In the genomic region with DNA sequence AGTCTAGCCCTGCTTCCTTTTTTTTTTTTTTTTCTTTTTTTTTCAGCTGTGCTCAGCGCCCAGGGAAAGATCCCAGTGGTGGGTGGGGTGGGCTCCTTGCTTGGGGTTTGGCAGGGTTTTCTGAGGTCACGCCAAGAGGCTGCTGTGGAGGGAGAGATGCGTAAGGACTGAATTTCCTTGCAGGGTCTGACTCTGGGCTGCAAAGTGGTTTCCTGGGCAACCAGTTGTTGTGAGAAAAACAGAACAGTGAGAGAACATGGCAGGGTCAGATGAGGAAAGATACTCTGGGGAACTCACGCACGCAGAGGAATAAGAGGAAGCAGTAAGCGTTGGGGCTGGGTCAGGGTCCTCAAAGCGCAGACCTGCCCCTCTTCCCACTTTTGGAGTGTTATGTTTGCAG, we compare ENCODE assay signal across 10 cellular contexts.
DNase-seq lines count a peak whose midpoint lies in the region; ATAC-seq and TF ChIP-seq lines count a peak whose summit lies in the region.
"Had no signal": no experiment of that assay in that cellular context is flagged by ENCODE, and none has a peak within 500 bp of the region (broad histone marks: within the 10 kb centered on the region; RNA-seq: fewer than 3 reads in every experiment).

No MANE protein-coding gene starts in this region.

- WGBS in lower leg skin, 2 donors, result 7 to 8% methylated on average over 7 of the region's 7 CpGs
- WGBS in spleen, 5 donors, result 4 to 10% (median 6%) methylated on average over 7 of the region's 7 CpGs
- 10% methylated on average over 5 of the region's 7 CpGs for WGBS in mammary epithelial cell (ENCODE audit: low coverage, missing lambda C conversion rate)

- H3K4me3 ChIP-seq in choroid plexus epithelial cell (ENCODE audit: low read depth, low read length), result no peak overlapping the region
- no peak overlapping the region for H3K4me3 ChIP-seq in lower leg skin (ENCODE audit: low read depth, poor library complexity, severe bottlenecking)
- no peak overlapping the region for H3K4me3 ChIP-seq in tibial artery
- no peak overlapping the region for H3K4me3 ChIP-seq in spleen
- no peak overlapping the region for H3K4me3 ChIP-seq in mammary epithelial cell (replicated peaks in 1 of 3; ENCODE audit: insufficient read depth in 1 of 3, low read depth in 2 of 3, low read length in 3 of 3)

- H3K79me2 ChIP-seq in mammary epithelial cell (ENCODE audit: insufficient read depth, low read length), result no peaks in the 10 kb centered on the region

- no TSS peak for BruUV-seq in mammary epithelial cell (replicated peaks; lab: Mats Ljungman, UMichigan)

- H4K20me1 ChIP-seq in mammary epithelial cell (ENCODE audit: insufficient read depth, low read length), result no peaks in the 10 kb centered on the region

- H3K4me2 ChIP-seq in mammary epithelial cell (ENCODE audit: insufficient read depth, low read depth, low read length), result no peak overlapping the region

- in situ Hi-C loops in mammary epithelial cell (cut with MboI; ENCODE audit: low sequenced_read_pairs in 2 of 2), result loop anchor here (5.0 kb wide), 1 partner anchor 196 kb away; no protein-coding TSS in a partner anchor

- dilution Hi-C loops in mammary epithelial cell (cut with HindIII; ENCODE audit: low sequenced_read_pairs), result no loop called here

- H3K27ac ChIP-seq in tibial artery, result no peak overlapping the region
- no peak overlapping the region for H3K27ac ChIP-seq in spleen
- no peak overlapping the region for H3K27ac ChIP-seq in mammary epithelial cell (ENCODE audit: insufficient read depth, low read depth, low read length)
- H3K27ac ChIP-seq: 22Rv1 had no signal

- no peak overlapping the region for H2AFZ ChIP-seq in mammary epithelial cell (ENCODE audit: low read depth, low read length)

- ATAC-seq in HG02981 (IDR thresholded peaks at IDR 0.05; ENCODE audit: unreplicated experiment), result no peak
- ATAC-seq: WTC11 had no signal

- H3K9me3 ChIP-seq in tibial artery, result peaks cover 0 to 14% (median 9%) of the 10 kb centered on the region in 3 donors
- H3K9me3 ChIP-seq in spleen, result peaks cover 0 to 24% (median 19%) of the 10 kb centered on the region in 8 donors
- peaks cover 3% of the 10 kb centered on the region for H3K9me3 ChIP-seq in mammary epithelial cell (replicated peaks; ENCODE audit: insufficient read depth, low read length)

- TF ChIP-seq POLR2A in lower leg skin (IDR thresholded peaks at IDR 0.05) (no peak), spleen (IDR thresholded peaks at IDR 0.05) (no peak)

- TF ChIP-seq CTCF in choroid plexus epithelial cell (conservative IDR thresholded peaks at IDR 0.05; ENCODE audit: low read depth, low read length), result no peak
- TF ChIP-seq CTCF in lower leg skin (IDR thresholded peaks at IDR 0.05), result no peak
- no peak for TF ChIP-seq CTCF in tibial artery (IDR thresholded peaks at IDR 0.05)
- no peak for TF ChIP-seq CTCF in spleen (IDR thresholded peaks at IDR 0.05 in 8 of 11, conservative IDR thresholded peaks at IDR 0.05 in 3 of 11)
- no peak for TF ChIP-seq CTCF in mammary epithelial cell (conservative IDR thresholded peaks at IDR 0.05 in 1 of 2, IDR thresholded peaks at IDR 0.05 in 1 of 2; ENCODE audit: extremely low read depth in 1 of 2, insufficient read depth in 1 of 2, low read depth in 1 of 2, low read length in 2 of 2)

- H3K27me3 ChIP-seq in tibial artery (peaks cover 0 to 53% of the 10 kb centered on the region in 2 donors), spleen (replicated peaks in 1 of 7) (peaks cover 0 to 38% (median 7%) of the 10 kb centered on the region in 7 donors), mammary epithelial cell (ENCODE audit: insufficient read depth, low read length) (no peaks in the 10 kb centered on the region)

- CTCF ChIA-PET in mammary epithelial cell (lab: Charles Lee; ENCODE audit: low non-redundant PET), result no interaction called here

- no peaks in the 10 kb centered on the region for H3K36me3 ChIP-seq in tibial artery
- H3K36me3 ChIP-seq in spleen, result no peaks in the 10 kb centered on the region
- H3K36me3 ChIP-seq in mammary epithelial cell (ENCODE audit: insufficient read depth, low read length), result no peaks in the 10 kb centered on the region

- H3K9ac ChIP-seq in mammary epithelial cell (ENCODE audit: insufficient read depth, low read length), result no peak overlapping the region

- DNase-seq in NCI-H2227 (lab: John Stamatoyannopoulos, UW; ENCODE audit: unreplicated experiment) (peak; percentile 22), NCI-H2227 treated with DMSO at 0.1 percent for 48 hours (lab: John Stamatoyannopoulos, UW) (no peak), choroid plexus epithelial cell (ENCODE audit: low read depth) (peak; percentile 72), lower leg skin (ENCODE audit: low spot score in 2 of 2) (peak; percentile 41 to 72), tibial artery (peak; percentile 39 to 46), spleen (no peak), mammary epithelial cell (no peak)

- intact Hi-C loops in lower leg skin (cut with DNase I; ENCODE audit: low total_unique reads) (no loop called here), tibial artery (cut with DNase I; ENCODE audit: low total_unique reads) (no loop called here), spleen (cut with DNase I; ENCODE audit: low total_unique reads) (no loop called here), mammary epithelial cell (cut with micrococcal nuclease) (loop anchor here (5.0 kb wide), 1 partner anchor 741 kb away; no protein-coding TSS in a partner anchor)

- H3K4me1 ChIP-seq in tibial artery (no peaks in the 10 kb centered on the region), spleen (peaks cover 0 to 24% (median 18%) of the 10 kb centered on the region in 6 donors), mammary epithelial cell (ENCODE audit: insufficient read depth, low read length) (no peaks in the 10 kb centered on the region)

Comparison
In these comparisons a context has a peak if more than half of its experiments do, and no peak if none do; other contexts are left out.
1. DNase-seq: peak in NCI-H2227 (single experiment), choroid plexus epithelial cell (single experiment), lower leg skin (2 of 2) and tibial artery (2 of 2); none in NCI-H2227 treated with DMSO at 0.1 percent for 48 hours (single experiment), spleen (single experiment) and mammary epithelial cell (single experiment).